Comparison of ENCODE assay signal across 11 cellular contexts in the genomic region with DNA sequence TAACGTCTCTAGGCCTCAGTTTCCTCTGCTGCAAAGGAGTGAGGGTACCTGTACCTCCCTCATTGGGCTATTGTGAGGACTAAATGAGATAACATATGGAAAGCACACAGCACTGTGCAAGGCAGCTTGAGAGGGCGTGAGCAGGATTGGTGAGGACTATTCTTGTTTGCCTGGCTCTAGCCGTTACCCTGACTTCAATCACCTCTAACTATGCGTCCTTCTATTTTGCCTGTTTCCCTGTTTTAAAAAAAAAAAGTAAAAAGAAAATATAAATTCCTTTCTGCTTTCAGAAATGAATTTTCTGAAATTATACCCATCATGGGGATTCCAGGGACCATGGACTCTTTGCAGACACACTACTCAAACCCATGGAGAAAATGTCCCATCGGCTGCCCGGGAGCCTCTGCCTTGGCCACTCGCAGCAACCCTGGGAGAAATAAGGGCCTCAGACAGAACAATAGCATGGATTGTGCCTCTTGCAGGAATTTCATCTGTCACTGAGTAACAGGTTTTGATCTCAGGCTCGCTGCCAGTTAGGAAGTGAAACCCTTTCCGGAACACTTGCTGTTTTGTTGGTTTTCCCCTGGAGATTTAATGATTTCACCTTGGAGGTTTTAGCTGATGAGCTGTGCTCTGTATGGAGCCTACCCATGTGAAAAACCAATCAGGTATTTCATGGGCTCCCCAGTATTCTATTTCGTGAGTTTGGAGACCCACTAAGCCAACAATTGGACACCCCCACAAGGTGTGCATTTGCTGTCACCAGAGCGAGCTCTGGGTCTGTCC. TPM values are rescaled to one million over a fixed set of nuclear protein-coding genes. Genes with fewer than 3 reads are reported as not detected.
A peak's percentile ranks its signal among the peaks of the same experiment; 100 is the strongest.
DNase-seq lines count a peak whose midpoint lies in the region; ATAC-seq and TF ChIP-seq lines count a peak whose summit lies in the region.
"Had no signal": no experiment of that assay in that cellular context is flagged by ENCODE, and none has a peak within 500 bp of the region (broad histone marks: within the 10 kb centered on the region; RNA-seq: fewer than 3 reads in every experiment).

No MANE protein-coding gene starts in this region.

- peak overlapping the region; percentile 92 for H3K27ac Mint-ChIP-seq in progenitor cell of endocrine pancreas

- no peaks in the 10 kb centered on the region for H3K36me3 Mint-ChIP-seq in progenitor cell of endocrine pancreas (ENCODE audit: insufficient read depth)

- H4K20me1 ChIP-seq in DOHH2 (ENCODE audit: control insufficient read depth, insufficient read depth, low read depth, low read length) = no peaks in the 10 kb centered on the region

- H3K4me1 Mint-ChIP-seq in progenitor cell of endocrine pancreas (ENCODE audit: low read depth) = peaks cover 32% of the 10 kb centered on the region

- H3K4me1 ChIP-seq in DOHH2 (ENCODE audit: control insufficient read depth, low read length) = peaks cover 98% of the 10 kb centered on the region
- peaks cover 5 to 23% of the 10 kb centered on the region in 2 donors for H3K4me1 ChIP-seq in esophagus (ENCODE audit: control insufficient read depth in 2 of 2, insufficient read depth in 2 of 2, low read length in 1 of 2)

- no peaks in the 10 kb centered on the region for H3K9me2 ChIP-seq in DOHH2 (replicated peaks; ENCODE audit: control insufficient read depth, low read length)

- no peaks in the 10 kb centered on the region for H3K9me3 Mint-ChIP-seq in progenitor cell of endocrine pancreas (ENCODE audit: low read depth)

- no peaks in the 10 kb centered on the region for H3K27me3 Mint-ChIP-seq in progenitor cell of endocrine pancreas

- no peaks in the 10 kb centered on the region for H3K27me3 ChIP-seq in DOHH2 (ENCODE audit: control insufficient read depth, low read length)
- H3K27me3 ChIP-seq in esophagus (ENCODE audit: control insufficient read depth in 1 of 2, insufficient read depth in 2 of 2, low read length in 2 of 2) = no peaks in the 10 kb centered on the region

- WGBS in esophagus, 2 donors = 60 to 65% methylated on average over 11 of the region's 11 CpGs

- DNase-seq in NAMALWA (ENCODE audit: low spot score) (peak; percentile 82), progenitor cell of endocrine pancreas (ENCODE audit: low spot score, unreplicated experiment) (no peak), cortex of kidney (lab: John Stamatoyannopoulos, UW) (no peak), NCI-H446 treated with DMSO at 0.1 percent for 48 hours (lab: John Stamatoyannopoulos, UW) (no peak)
- DNase-seq: GDM1, MV-4-11 had no signal

- H3K9me3 ChIP-seq in DOHH2 (ENCODE audit: control insufficient read depth, insufficient read depth, low read length) = no peaks in the 10 kb centered on the region
- no peaks in the 10 kb centered on the region for H3K9me3 ChIP-seq in esophagus (ENCODE audit: control insufficient read depth in 2 of 2, insufficient read depth in 1 of 2, low read depth in 1 of 2, low read length in 1 of 2)

- H3F3A ChIP-seq in DOHH2 (ENCODE audit: control insufficient read depth, insufficient read depth) = peaks cover 81% of the 10 kb centered on the region

- H3K4me3 ChIP-seq in DOHH2 (ENCODE audit: low read length) (peak overlapping the region; percentile 63), esophagus (ENCODE audit: low read depth in 1 of 2, low read length in 2 of 2) (no peak overlapping the region)

- TF ChIP-seq CTCF in DOHH2 (IDR thresholded peaks at IDR 0.05; ENCODE audit: low read depth, low read length, poor library complexity, severe bottlenecking) (no peak), progenitor cell of endocrine pancreas (IDR thresholded peaks at IDR 0.05; ENCODE audit: unreplicated experiment) (no peak)

- ATAC-seq in GM18502 (IDR thresholded peaks at IDR 0.05; ENCODE audit: poor library complexity, unreplicated experiment) = no peak
- no peak for ATAC-seq in HG02938 (IDR thresholded peaks at IDR 0.05; ENCODE audit: unreplicated experiment)
- ATAC-seq: HCT116 had no signal

- H3K4me2 ChIP-seq in DOHH2 (ENCODE audit: low read length) = peak overlapping the region; percentile 76

- H3K4me3 Mint-ChIP-seq in progenitor cell of endocrine pancreas (ENCODE audit: low read depth) = no peak overlapping the region

- H3K27ac ChIP-seq in DOHH2 (ENCODE audit: low read depth, low read length) (peak overlapping the region; percentile 95), esophagus (ENCODE audit: low read depth in 2 of 2, low read length in 1 of 2) (peak overlapping the region; percentile 76 to 79)

- H3K36me3 ChIP-seq in DOHH2 (ENCODE audit: control insufficient read depth, low read length) = peaks cover 37% of the 10 kb centered on the region
- H3K36me3 ChIP-seq in esophagus (ENCODE audit: control insufficient read depth in 2 of 2, insufficient read depth in 2 of 2, low read length in 1 of 2) = no peaks in the 10 kb centered on the region

- H3K79me2 ChIP-seq in DOHH2 (ENCODE audit: control insufficient read depth, low read length) = peaks cover 22% of the 10 kb centered on the region

RNA-seq across cellular contexts. Expression of a gene that starts 55.6 kb away (rescaled TPM):
- under 1 TPM; 0.18 to 0.63 TPM for polyA plus RNA-seq in esophagus
- 0.89 and 1.2 TPM in 2 replicates for total RNA-seq in progenitor cell of endocrine pancreas
